17 cellular contexts compared by ENCODE assay signal in genomic region chr5:169097897-169098296, GRCh38.
"Had no signal": no experiment of that assay in that cellular context is flagged by ENCODE, and none has a peak within 500 bp of the region (broad histone marks: within the 10 kb centered on the region; RNA-seq: fewer than 3 reads in every experiment).

No MANE protein-coding gene starts in this region.

- H3K4me3 ChIP-seq: mucosa of descending colon had no signal

- ATAC-seq: activated naive CD4-positive, alpha-beta T cell treated with anti-CD3 and anti-CD28 coated beads, Interleukin-2, amount 50 U/mL, for 72 hours; mucosa of descending colon; T-cell had no signal

- H3K27me3 ChIP-seq: neutrophil had no signal

- H3K9me3 ChIP-seq: mucosa of descending colon, neutrophil, SK-N-SH had no signal

- DNase-seq: activated B cell treated with CpG ODN at 0.5 μM for 24 hours; activated CD4-positive, alpha-beta memory T cell treated with anti-CD3 and anti-CD28 coated beads for 36 hours; activated CD4-positive, alpha-beta T cell treated with anti-CD3 and anti-CD28 coated beads for 4 hours; activated gamma-delta T cell treated with Interleukin-2 at 50 U/mL for 16 hours; activated T-cell treated with anti-CD3 and anti-CD28 coated beads for 4 hours; immature natural killer cell; mucosa of descending colon; naive B cell; SK-N-SH; stimulated activated CD4-positive, alpha-beta T cell treated with anti-CD3 and anti-CD28 coated beads, Interleukin-12 subunit alpha, Interleukin-12 subunit beta, amount 100 ng/mL, for 4 hours; stimulated activated CD4-positive, alpha-beta T cell treated with anti-CD3 and anti-CD28 coated beads, Interleukin-1b, Interleukin-23, amount 100 ng/mL, for 48 hours; T-cell; T-helper 9 cell had no signal

- H3K27ac ChIP-seq: epithelial cell of prostate, neutrophil had no signal

- H3K9ac ChIP-seq: parathyroid adenoma, SK-N-SH had no signal

- H2AFZ ChIP-seq: parathyroid adenoma had no signal

- H3K36me3 ChIP-seq: neutrophil had no signal

- H3K4me2 ChIP-seq: SK-N-SH had no signal
